In genomic region chr10:4849555-4850242, GRCh38 we compare ENCODE assay signal across 8 cellular contexts. TPM values are rescaled to one million over a fixed set of nuclear protein-coding genes. Genes with fewer than 3 reads are reported as not detected.
A peak's percentile ranks its signal among the peaks of the same experiment; 100 is the strongest.
DNase-seq lines count a peak whose midpoint lies in the region; ATAC-seq and TF ChIP-seq lines count a peak whose summit lies in the region.

No MANE protein-coding gene starts in this region.

- POLR2A ChIA-PET in OCI-LY7 (lab: Charles Lee), result no interaction called here
- POLR2A ChIA-PET in naive thymus-derived CD4-positive, alpha-beta T cell (lab: Charles Lee), result interaction anchor here (0.8 to 1.4 kb wide), 2 partner anchors 14 to 443 kb away, joined by 3 to 4 read pairs; no protein-coding TSS in a partner anchor

- CTCF ChIA-PET in OCI-LY7 (lab: Charles Lee; ENCODE audit: unreplicated experiment), result interaction anchor here (0.9 kb wide), 1 partner anchor 26 kb away, joined by 3 read pairs; no protein-coding TSS in a partner anchor
- CTCF ChIA-PET in naive thymus-derived CD4-positive, alpha-beta T cell (lab: Charles Lee), result interaction anchor here (0.8 to 6.8 kb wide), 28 partner anchors 14 to 781 kb away, joined by 3 to 86 read pairs (median 6); partner anchors contain the start of genes AKR1C3 and NET1

- H3K27me3 Mint-ChIP-seq in naive thymus-derived CD4-positive, alpha-beta T cell, result no peaks in the 10 kb centered on the region

- no peaks in the 10 kb centered on the region for H3K79me2 ChIP-seq in OCI-LY7 (ENCODE audit: insufficient read depth, low read depth, low read length)

- peak overlapping the region in 6 of 9 donors; percentile 21 to 65 (median 46) for H3K27ac Mint-ChIP-seq in naive thymus-derived CD4-positive, alpha-beta T cell
- no peak overlapping the region for H3K27ac Mint-ChIP-seq in stimulated activated effector memory CD8-positive, alpha-beta T cell treated with anti-CD3 and anti-CD28 coated beads, Interleukin-12 subunit alpha, Interleukin-12 subunit beta, amount 100 ng/mL, for 72 hours

- H2AFZ ChIP-seq in OCI-LY7 (ENCODE audit: low read length), result no peak overlapping the region; the same call in 1 of the 2 replicates

- peaks cover 0 to 2% (median 0%) of the 10 kb centered on the region in 11 donors for H3K9me3 Mint-ChIP-seq in naive thymus-derived CD4-positive, alpha-beta T cell
- H3K9me3 Mint-ChIP-seq in stimulated activated effector memory CD8-positive, alpha-beta T cell treated with anti-CD3 and anti-CD28 coated beads, Interleukin-12 subunit alpha, Interleukin-12 subunit beta, amount 100 ng/mL, for 72 hours, result no peaks in the 10 kb centered on the region

- BruUV-seq in OCI-LY7 (replicated peaks; lab: Mats Ljungman, UMichigan), result no TSS peak

- no peaks in the 10 kb centered on the region for H3K27me3 ChIP-seq in naive thymus-derived CD4-positive, alpha-beta T cell (ENCODE audit: control insufficient read depth in 2 of 2, insufficient read depth in 2 of 2, low read length in 2 of 2)

- peak; percentile 99 for TF ChIP-seq CTCF in OCI-LY7 (conservative IDR thresholded peaks at IDR 0.05; ENCODE audit: low read length)

- H3K4me2 ChIP-seq in OCI-LY7 (ENCODE audit: low read length), result no peak overlapping the region; the same call in 1 of the 2 replicates

- peak; percentile 88 for ATAC-seq in GM21737 (IDR thresholded peaks at IDR 0.05; ENCODE audit: unreplicated experiment)
- ATAC-seq in esophagus mucosa, result peak; percentile 90
- ATAC-seq in naive thymus-derived CD4-positive, alpha-beta T cell, result peak; percentile 94
- ATAC-seq in stimulated activated effector memory CD8-positive, alpha-beta T cell treated with anti-CD3 and anti-CD28 coated beads, Interleukin-12 subunit alpha, Interleukin-12 subunit beta, amount 100 ng/mL, for 72 hours, result peak; percentile 83

- no peak overlapping the region for H3K27ac ChIP-seq in OCI-LY7 (ENCODE audit: low read depth, low read length, poor library complexity, severe bottlenecking)
- no peak overlapping the region for H3K27ac ChIP-seq in naive thymus-derived CD4-positive, alpha-beta T cell (ENCODE audit: low read depth, low read length)

- peaks cover 0 to 12% (median 7%) of the 10 kb centered on the region in 7 donors for H3K4me1 Mint-ChIP-seq in naive thymus-derived CD4-positive, alpha-beta T cell
- peaks cover 15% of the 10 kb centered on the region for H3K4me1 Mint-ChIP-seq in stimulated activated effector memory CD8-positive, alpha-beta T cell treated with anti-CD3 and anti-CD28 coated beads, Interleukin-12 subunit alpha, Interleukin-12 subunit beta, amount 100 ng/mL, for 72 hours

- peaks cover 0 to 27% (median 4%) of the 10 kb centered on the region in 5 donors for H3K36me3 Mint-ChIP-seq in naive thymus-derived CD4-positive, alpha-beta T cell
- H3K36me3 Mint-ChIP-seq in stimulated activated effector memory CD8-positive, alpha-beta T cell treated with anti-CD3 and anti-CD28 coated beads, Interleukin-12 subunit alpha, Interleukin-12 subunit beta, amount 100 ng/mL, for 72 hours, result no peaks in the 10 kb centered on the region

- no peaks in the 10 kb centered on the region for H3K36me3 ChIP-seq in OCI-LY7 (ENCODE audit: insufficient read depth, low read length)
- peaks cover 0 to 5% (median 0%) of the 10 kb centered on the region in 3 experiments for H3K36me3 ChIP-seq in naive thymus-derived CD4-positive, alpha-beta T cell (ENCODE audit: control insufficient read depth in 2 of 3, insufficient read depth in 3 of 3, low read length in 3 of 3)

- H3K4me1 ChIP-seq in OCI-LY7 (ENCODE audit: insufficient read depth, low read length, poor library complexity, severe bottlenecking), result no peaks in the 10 kb centered on the region
- no peaks in the 10 kb centered on the region for H3K4me1 ChIP-seq in naive thymus-derived CD4-positive, alpha-beta T cell (ENCODE audit: control insufficient read depth in 2 of 2, insufficient read depth in 2 of 2, low read length in 2 of 2)

- peak overlapping the region in 2 of 10 donors; percentile 21 to 51 for H3K4me3 Mint-ChIP-seq in naive thymus-derived CD4-positive, alpha-beta T cell
- no peak overlapping the region for H3K4me3 Mint-ChIP-seq in stimulated activated effector memory CD8-positive, alpha-beta T cell treated with anti-CD3 and anti-CD28 coated beads, Interleukin-12 subunit alpha, Interleukin-12 subunit beta, amount 100 ng/mL, for 72 hours

- peak; percentile 18 for DNase-seq in DMS79 (lab: John Stamatoyannopoulos, UW)
- peak; percentile 92 for DNase-seq in KBM-7
- peak; percentile 84 for DNase-seq in OCI-LY7 (ENCODE audit: low spot score)
- peak; percentile 87 for DNase-seq in activated T-cell treated with anti-CD3 and anti-CD28 coated beads for 1 hour (ENCODE audit: low read depth)
- peak; percentile 74 to 85 (median 82) for DNase-seq in naive thymus-derived CD4-positive, alpha-beta T cell
- peak; percentile 74 to 87 for DNase-seq in stimulated activated effector memory CD8-positive, alpha-beta T cell treated with anti-CD3 and anti-CD28 coated beads, Interleukin-12 subunit alpha, Interleukin-12 subunit beta, amount 100 ng/mL, for 72 hours (ENCODE audit: low spot score in 2 of 2)

- no peaks in the 10 kb centered on the region for H3K9me2 ChIP-seq in OCI-LY7 (ENCODE audit: insufficient read depth, low read length)

- H3K9me3 ChIP-seq in OCI-LY7 (ENCODE audit: low read length), result no peaks in the 10 kb centered on the region
- H3K9me3 ChIP-seq in naive thymus-derived CD4-positive, alpha-beta T cell (ENCODE audit: control insufficient read depth in 2 of 3, low read length in 3 of 3), result no peaks in the 10 kb centered on the region

- intact Hi-C loops in OCI-LY7 (cut with micrococcal nuclease; ENCODE audit: unreplicated experiment), result loop anchor here (1.0 to 5.0 kb wide), 3 partner anchors 433 to 774 kb away; no protein-coding TSS in a partner anchor
- intact Hi-C loops in naive thymus-derived CD4-positive, alpha-beta T cell (cut with micrococcal nuclease), result loop anchor here (1.0 to 10.0 kb wide), 11 partner anchors 34 to 1023 kb away; partner anchors contain the start of gene AKR1C3 (in 2 of the 2)

- H4K20me1 ChIP-seq in OCI-LY7 (ENCODE audit: insufficient read depth, low read length), result no peaks in the 10 kb centered on the region

- H3K4me3 ChIP-seq in OCI-LY7 (ENCODE audit: low read depth, low read length, poor library complexity, severe bottlenecking), result no peak overlapping the region
- no peak overlapping the region for H3K4me3 ChIP-seq in naive thymus-derived CD4-positive, alpha-beta T cell (ENCODE audit: low read length)

- in situ Hi-C loops in KBM-7 (cut with MboI; ENCODE audit: low pct_unique_long_range_greater_than_20kb, low sequenced_read_pairs), result loop anchor here (25.0 kb wide), 2 partner anchors 538 to 763 kb away; no protein-coding TSS in a partner anchor

RNA-seq across cellular contexts. Expression of gene AKR1E2, which starts 23.7 kb away (rescaled TPM):
- not detected in 2 replicates for total RNA-seq in OCI-LY7 (2014; rRNA removed; shearing (Covaris generic))
- total RNA-seq in OCI-LY7 (2022) (not detected in 2 replicates), esophagus mucosa (1.3 TPM)
- 10 to 100 TPM in 4 of 5 experiments, 1 to 10 TPM in 1; 8.6 to 26.0 (median 25.1) TPM for total RNA-seq in naive thymus-derived CD4-positive, alpha-beta T cell
- polyA plus RNA-seq in naive thymus-derived CD4-positive, alpha-beta T cell, result 1 to 10 TPM; 3.6 to 4.9 TPM

Comparison
In these comparisons a context has a peak if more than half of its experiments do, and no peak if none do; other contexts are left out.
1. DNase-seq: peak in every context shown above with its lines; median percentile 92 in KBM-7; 87 in activated T-cell treated with anti-CD3 and anti-CD28 coated beads for 1 hour; 84 in OCI-LY7; 82 in naive thymus-derived CD4-positive, alpha-beta T cell; 80 in stimulated activated effector memory CD8-positive, alpha-beta T cell treated with anti-CD3 and anti-CD28 coated beads, Interleukin-12 subunit alpha, Interleukin-12 subunit beta, amount 100 ng/mL, for 72 hours; 18 in DMS79.